In the genomic region with DNA sequence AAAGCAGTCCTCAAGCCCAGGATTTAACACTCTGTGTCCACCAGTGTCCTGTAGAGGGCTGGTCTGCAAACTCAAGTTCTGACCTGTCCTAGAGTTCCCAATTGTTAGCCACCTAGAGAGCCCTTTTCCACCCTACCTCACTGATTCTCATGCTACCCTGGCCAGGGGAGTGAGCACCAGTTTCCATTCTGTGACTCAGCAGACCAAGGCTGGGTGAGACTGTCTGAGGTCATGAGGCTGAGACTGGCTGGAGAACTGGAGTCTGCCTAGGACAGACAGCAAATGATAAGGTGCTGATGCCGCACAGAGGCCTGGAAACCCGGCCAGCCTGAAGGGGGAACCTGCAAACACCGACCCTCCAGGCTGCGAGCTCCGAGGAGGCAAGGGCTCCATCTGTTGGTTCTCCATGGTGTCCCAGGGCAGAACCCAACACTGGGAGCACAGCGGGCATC, we compare ENCODE assay signal across 17 cellular contexts. TPM values are rescaled to one million over a fixed set of nuclear protein-coding genes. Genes with fewer than 3 reads are reported as not detected.
DNase-seq lines count a peak whose midpoint lies in the region; ATAC-seq, FAIRE-seq and TF ChIP-seq lines count a peak whose summit lies in the region.
"Had no signal": no experiment of that assay in that cellular context is flagged by ENCODE, and none has a peak within 500 bp of the region (broad histone marks: within the 10 kb centered on the region; RNA-seq: fewer than 3 reads in every experiment).

No MANE protein-coding gene starts in this region.

- no peak for TF ChIP-seq CTCF in bronchial epithelial cell (IDR thresholded peaks at IDR 0.05; ENCODE audit: insufficient read depth, low read length, severe bottlenecking)
- peak; percentile 55 for TF ChIP-seq CTCF in neural progenitor cell (IDR thresholded peaks at IDR 0.05)

- H3F3A ChIP-seq in neural progenitor cell (ENCODE audit: low read depth): no peaks in the 10 kb centered on the region

- DNase-seq in activated CD4-positive, alpha-beta T cell treated with anti-CD3 and anti-CD28 coated beads for 36 hours: peak; percentile 9
- no peak for DNase-seq in activated CD4-positive, alpha-beta T cell treated with anti-CD3 and anti-CD28 coated beads for 4 hours
- DNase-seq in M059J (ENCODE audit: low read depth): peak; percentile 81
- peak; percentile 10 for DNase-seq in bronchial epithelial cell (ENCODE audit: low read depth)
- DNase-seq in neural progenitor cell (ENCODE audit: low spot score): peak; percentile 72
- no peak for DNase-seq in mesenteric fat pad (ENCODE audit: low spot score)
- no peak for DNase-seq in DMS153 (lab: John Stamatoyannopoulos, UW)
- DNase-seq: amniotic stem cell, kidney glomerular epithelial cell, NCI-H2107, ovary, SJCRH30 had no signal

- no peaks in the 10 kb centered on the region for H3K4me1 ChIP-seq in neural progenitor cell
- H3K4me1 ChIP-seq: BLaER1, SJCRH30 had no signal

- H3K4me3 ChIP-seq in bronchial epithelial cell (ENCODE audit: low read depth, low read length) (no peak overlapping the region), neural progenitor cell (no peak overlapping the region)
- H3K4me3 ChIP-seq: BLaER1, ovary, SJCRH30, thoracic aorta had no signal

- H2AFZ ChIP-seq in neural progenitor cell (replicated peaks): peak overlapping the region; percentile 57

- H3K9me3 Mint-ChIP-seq in activated CD4-positive, alpha-beta T cell treated with anti-CD3 and anti-CD28 coated beads for 36 hours (ENCODE audit: low read depth): no peaks in the 10 kb centered on the region
- peaks cover 2% of the 10 kb centered on the region for H3K9me3 Mint-ChIP-seq in neural progenitor cell

- H3K27ac ChIP-seq in neural progenitor cell: no peak overlapping the region
- H3K27ac ChIP-seq: BLaER1, epithelial cell of prostate, HL-60, ovary, SJCRH30, thoracic aorta had no signal

- H4K20me1 ChIP-seq in neural progenitor cell (ENCODE audit: low read depth): no peaks in the 10 kb centered on the region
- H4K20me1 ChIP-seq: BLaER1 had no signal

- no peak for FAIRE-seq in bronchial epithelial cell (lab: Jason Lieb, UNC)

- no peaks in the 10 kb centered on the region for H3K79me2 ChIP-seq in neural progenitor cell (ENCODE audit: low read depth)

- H3K27me3 ChIP-seq in bronchial epithelial cell (ENCODE audit: control insufficient read depth, insufficient read depth, low read length) (peaks cover 4% of the 10 kb centered on the region), neural progenitor cell (no peaks in the 10 kb centered on the region)
- H3K27me3 ChIP-seq: BLaER1, ovary had no signal

- intact Hi-C loops in activated CD4-positive, alpha-beta T cell treated with anti-CD3 and anti-CD28 coated beads for 36 hours (cut with DNase I, micrococcal nuclease): no loop called here

- no peak overlapping the region for H3K9ac ChIP-seq in neural progenitor cell
- H3K9ac ChIP-seq: BLaER1 had no signal

- no peaks in the 10 kb centered on the region for H3K4me1 Mint-ChIP-seq in activated CD4-positive, alpha-beta T cell treated with anti-CD3 and anti-CD28 coated beads for 36 hours
- peaks cover 12% of the 10 kb centered on the region for H3K4me1 Mint-ChIP-seq in neural progenitor cell

- H3K9me3 ChIP-seq in neural progenitor cell (ENCODE audit: low read depth): no peaks in the 10 kb centered on the region
- H3K9me3 ChIP-seq: BLaER1, ovary, SJCRH30, thoracic aorta had no signal

- no peaks in the 10 kb centered on the region for H3K27me3 Mint-ChIP-seq in activated CD4-positive, alpha-beta T cell treated with anti-CD3 and anti-CD28 coated beads for 36 hours
- H3K27me3 Mint-ChIP-seq in neural progenitor cell (ENCODE audit: insufficient read depth, low read depth): peaks cover 3% of the 10 kb centered on the region

- POLR2A ChIA-PET in activated CD4-positive, alpha-beta T cell treated with anti-CD3 and anti-CD28 coated beads for 36 hours (lab: Charles Lee): interaction anchor here (0.5 kb wide), 1 partner anchor 29 kb away, joined by 3 read pairs; no protein-coding TSS in a partner anchor

- H3K27ac Mint-ChIP-seq in activated CD4-positive, alpha-beta T cell treated with anti-CD3 and anti-CD28 coated beads for 36 hours: no peak overlapping the region
- no peak overlapping the region for H3K27ac Mint-ChIP-seq in neural progenitor cell

- no peak overlapping the region for H3K4me2 ChIP-seq in neural progenitor cell
- H3K4me2 ChIP-seq: BLaER1 had no signal

- CTCF ChIA-PET in activated CD4-positive, alpha-beta T cell treated with anti-CD3 and anti-CD28 coated beads for 36 hours (lab: Charles Lee): interaction anchor here (1.0 kb wide), 1 partner anchor 12 kb away, joined by 3 read pairs; no protein-coding TSS in a partner anchor

- ATAC-seq in activated CD4-positive, alpha-beta T cell treated with anti-CD3 and anti-CD28 coated beads for 36 hours: no peak
- ATAC-seq in GM18511 (IDR thresholded peaks at IDR 0.05; ENCODE audit: unreplicated experiment): no peak

- no peak overlapping the region for H3K4me3 Mint-ChIP-seq in activated CD4-positive, alpha-beta T cell treated with anti-CD3 and anti-CD28 coated beads for 36 hours
- H3K4me3 Mint-ChIP-seq in neural progenitor cell: no peak overlapping the region

- H3K36me3 ChIP-seq in bronchial epithelial cell (ENCODE audit: control insufficient read depth, insufficient read depth, low read length) (no peaks in the 10 kb centered on the region), neural progenitor cell (no peaks in the 10 kb centered on the region)
- H3K36me3 ChIP-seq: BLaER1, ovary, SJCRH30, thoracic aorta had no signal

- H3K36me3 Mint-ChIP-seq in activated CD4-positive, alpha-beta T cell treated with anti-CD3 and anti-CD28 coated beads for 36 hours (ENCODE audit: low read depth): no peaks in the 10 kb centered on the region
- H3K36me3 Mint-ChIP-seq in neural progenitor cell: no peaks in the 10 kb centered on the region

RNA-seq across cellular contexts. Expression of a gene that starts 13.7 kb away (rescaled TPM):
- total RNA-seq in activated CD4-positive, alpha-beta T cell treated with anti-CD3 and anti-CD28 coated beads for 36 hours: not detected
- 2.3 and 3.0 TPM in 2 replicates for total RNA-seq in M059J (2014; rRNA removed; shearing (Covaris generic))
- total RNA-seq in bronchial epithelial cell (under 0.01 TPM in 1 of 2 replicates, not detected in the other), neural progenitor cell (ENCODE audit: low replicate concordance) (not detected in 2 replicates), mesenteric fat pad (2.1 TPM)
- total RNA-seq: SJCRH30 had no signal

Comparison
In these comparisons a context has a peak if more than half of its experiments do, and no peak if none do; other contexts are left out.
1. DNase-seq: peak in activated CD4-positive, alpha-beta T cell treated with anti-CD3 and anti-CD28 coated beads for 36 hours (single experiment), M059J (single experiment), bronchial epithelial cell (single experiment) and neural progenitor cell (single experiment); none in activated CD4-positive, alpha-beta T cell treated with anti-CD3 and anti-CD28 coated beads for 4 hours (0 of 2), mesenteric fat pad (single experiment) and DMS153 (single experiment).